ENCODE assay signal across 9 cellular contexts in the genomic region with DNA sequence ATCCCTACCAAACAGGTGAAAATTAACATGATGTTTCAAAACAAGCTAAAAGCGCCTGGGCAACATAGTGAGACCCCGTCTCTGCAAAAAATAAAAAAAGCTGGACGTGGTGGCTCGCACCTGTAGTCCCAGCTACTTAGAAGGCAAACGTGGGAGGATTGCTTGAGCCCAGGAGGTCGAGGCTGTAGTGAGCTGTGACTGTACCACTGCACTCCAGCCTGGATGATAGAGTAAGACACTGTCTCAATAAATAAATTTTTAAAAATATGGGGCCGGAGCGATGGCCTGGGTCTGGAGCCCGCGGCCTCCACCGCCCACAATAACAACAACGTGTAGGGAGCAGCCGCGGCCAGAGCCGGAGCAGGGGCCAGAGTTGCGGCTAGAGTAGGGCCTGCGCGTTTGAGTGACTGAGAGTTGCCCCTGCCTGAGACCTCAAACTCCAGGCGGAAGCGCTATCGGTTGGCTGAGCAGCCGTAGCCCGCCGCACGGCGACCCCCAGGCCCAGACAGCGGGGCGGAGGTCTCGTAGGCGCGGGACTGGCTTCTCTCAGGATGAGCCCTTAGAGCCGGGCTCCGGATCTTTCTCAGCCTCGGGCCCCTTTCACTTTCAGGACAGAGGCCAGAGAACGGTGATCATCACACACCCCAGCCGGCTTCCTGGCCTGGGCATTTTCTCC. TPM values are rescaled to one million over a fixed set of nuclear protein-coding genes. Genes with fewer than 3 reads are reported as not detected.
DNase-seq lines count a peak whose midpoint lies in the region; ATAC-seq and TF ChIP-seq lines count a peak whose summit lies in the region.
"Had no signal": no experiment of that assay in that cellular context is flagged by ENCODE, and none has a peak within 500 bp of the region (broad histone marks: within the 10 kb centered on the region; RNA-seq: fewer than 3 reads in every experiment).

No MANE protein-coding gene starts in this region.

- H3K4me2 ChIP-seq in DOHH2 (ENCODE audit: low read length) (peak overlapping the region; percentile 40), MM.1S (ENCODE audit: low read depth, low read length) (peak overlapping the region; percentile 76)

- H3K9me2 ChIP-seq in DOHH2 (replicated peaks; ENCODE audit: control insufficient read depth, low read length) (no peaks in the 10 kb centered on the region), MM.1S (replicated peaks; ENCODE audit: insufficient read depth, low read length) (no peaks in the 10 kb centered on the region)

- H3K27me3 Mint-ChIP-seq in endodermal cell (ENCODE audit: insufficient read depth) = no peaks in the 10 kb centered on the region

- H3K9me3 ChIP-seq in DOHH2 (ENCODE audit: control insufficient read depth, insufficient read depth, low read length) = no peaks in the 10 kb centered on the region
- no peaks in the 10 kb centered on the region for H3K9me3 ChIP-seq in MM.1S (replicated peaks; ENCODE audit: insufficient read depth, low read length)
- peaks cover 9% of the 10 kb centered on the region for H3K9me3 ChIP-seq in endodermal cell (ENCODE audit: control insufficient read depth, low read length)

- H3K36me3 ChIP-seq in DOHH2 (ENCODE audit: control insufficient read depth, low read length) (no peaks in the 10 kb centered on the region), MM.1S (replicated peaks; ENCODE audit: insufficient read depth, low read length) (no peaks in the 10 kb centered on the region), endodermal cell (ENCODE audit: control insufficient read depth, insufficient read depth, low read length) (peaks cover 26% of the 10 kb centered on the region)

- no peaks in the 10 kb centered on the region for H4K20me1 ChIP-seq in DOHH2 (ENCODE audit: control insufficient read depth, insufficient read depth, low read depth, low read length)
- H4K20me1 ChIP-seq in MM.1S (ENCODE audit: insufficient read depth, low read length) = no peaks in the 10 kb centered on the region

- H3K4me3 Mint-ChIP-seq in endodermal cell = no peak overlapping the region

- H3K36me3 Mint-ChIP-seq in endodermal cell (ENCODE audit: low read depth) = peaks cover 20% of the 10 kb centered on the region

- H3F3A ChIP-seq in DOHH2 (ENCODE audit: control insufficient read depth, insufficient read depth) = no peaks in the 10 kb centered on the region; the same call in 1 of the 2 replicates
- no peaks in the 10 kb centered on the region for H3F3A ChIP-seq in MM.1S (ENCODE audit: insufficient read depth, low read length)

- H2AFZ ChIP-seq in MM.1S (ENCODE audit: low read length) = peak overlapping the region; percentile 89

- H3K9ac ChIP-seq in MM.1S (ENCODE audit: low read length) = peak overlapping the region; percentile 39; the same call in 1 of the 2 replicates
- H3K9ac ChIP-seq in endodermal cell (ENCODE audit: extremely low read depth, low read length, poor library complexity, severe bottlenecking) = no peak overlapping the region

- H3K4me1 ChIP-seq in DOHH2 (ENCODE audit: control insufficient read depth, low read length) = peaks cover 6% of the 10 kb centered on the region
- no peaks in the 10 kb centered on the region for H3K4me1 ChIP-seq in MM.1S (ENCODE audit: low read length)
- no peaks in the 10 kb centered on the region for H3K4me1 ChIP-seq in endodermal cell (ENCODE audit: control insufficient read depth, insufficient read depth, low read length)

- H3K27ac Mint-ChIP-seq in endodermal cell = no peak overlapping the region

- H3K27me3 ChIP-seq in DOHH2 (ENCODE audit: control insufficient read depth, low read length) (no peaks in the 10 kb centered on the region), MM.1S (replicated peaks; ENCODE audit: insufficient read depth, low read length) (no peaks in the 10 kb centered on the region), endodermal cell (ENCODE audit: control insufficient read depth, insufficient read depth, low read length, poor library complexity, severe bottlenecking) (no peaks in the 10 kb centered on the region)

- TF ChIP-seq CTCF in DOHH2 (IDR thresholded peaks at IDR 0.05; ENCODE audit: low read depth, low read length, poor library complexity, severe bottlenecking) (no peak), MM.1S (IDR thresholded peaks at IDR 0.05; ENCODE audit: low read length) (no peak), endodermal cell (conservative IDR thresholded peaks at IDR 0.05) (no peak), omental fat pad (IDR thresholded peaks at IDR 0.05) (no peak)

- DNase-seq in MM.1S (peak; percentile 57), endodermal cell (peak; percentile 48), omental fat pad (ENCODE audit: low spot score) (no peak), SHP77 treated with DMSO at 0.1 percent for 48 hours (lab: John Stamatoyannopoulos, UW) (no peak), DMS153 treated with DMSO at 0.1 percent for 48 hours (lab: John Stamatoyannopoulos, UW; ENCODE audit: unreplicated experiment) (no peak), NCI-H1105 treated with DMSO at 0.1 percent for 48 hours (lab: John Stamatoyannopoulos, UW) (no peak)
- no peak for DNase-seq in stimulated activated naive CD4-positive, alpha-beta T cell (lab: John Stamatoyannopoulos, UW)
- DNase-seq: kidney glomerular epithelial cell had no signal

- H3K79me2 ChIP-seq in DOHH2 (ENCODE audit: control insufficient read depth, low read length) (no peaks in the 10 kb centered on the region), MM.1S (ENCODE audit: low read length) (no peaks in the 10 kb centered on the region)

- H3K4me3 ChIP-seq in DOHH2 (ENCODE audit: low read length) (no peak overlapping the region), MM.1S (ENCODE audit: low read length) (peak overlapping the region; percentile 61), endodermal cell (ENCODE audit: low read length) (no peak overlapping the region)

- H3K9me3 Mint-ChIP-seq in endodermal cell = peaks cover 5% of the 10 kb centered on the region

- H3K4me1 Mint-ChIP-seq in endodermal cell = no peaks in the 10 kb centered on the region

- WGBS in endodermal cell (ENCODE audit: insufficient coverage in 1 of 2, insufficient read length in 1 of 2), 2 experiments = 94% methylated on average over 20 to 36 of the region's 36 CpGs

- H3K27ac ChIP-seq in DOHH2 (ENCODE audit: low read depth, low read length) (no peak overlapping the region), MM.1S (ENCODE audit: low read length) (no peak overlapping the region), endodermal cell (ENCODE audit: low read depth, low read length) (no peak overlapping the region)

- ATAC-seq in omental fat pad (ENCODE audit: low FRiP score) = peak; percentile 62

RNA-seq across cellular contexts. Expression of a gene that starts 41.4 kb away (rescaled TPM):
- total RNA-seq in endodermal cell (10 to 100 TPM; 43.1 to 58.5 TPM), omental fat pad (10 to 100 TPM in 1 of 4 donors, 1 to 10 TPM in 3; 3.7 to 23.3 (median 6.9) TPM)
- polyA plus RNA-seq in endodermal cell (2013, experiment 1 of 2) = 18.9 TPM
- 18.6 TPM for polyA plus RNA-seq in endodermal cell (2013, experiment 2 of 2)

Comparison
In these comparisons a context has a peak if more than half of its experiments do, and no peak if none do; other contexts are left out.
1. DNase-seq: peak in MM.1S (single experiment) and endodermal cell (single experiment); none in omental fat pad (single experiment), SHP77 treated with DMSO at 0.1 percent for 48 hours (single experiment), DMS153 treated with DMSO at 0.1 percent for 48 hours (single experiment), stimulated activated naive CD4-positive, alpha-beta T cell (0 of 6) and NCI-H1105 treated with DMSO at 0.1 percent for 48 hours (single experiment).